2 cellular contexts compared by ENCODE assay signal in the genomic region with DNA sequence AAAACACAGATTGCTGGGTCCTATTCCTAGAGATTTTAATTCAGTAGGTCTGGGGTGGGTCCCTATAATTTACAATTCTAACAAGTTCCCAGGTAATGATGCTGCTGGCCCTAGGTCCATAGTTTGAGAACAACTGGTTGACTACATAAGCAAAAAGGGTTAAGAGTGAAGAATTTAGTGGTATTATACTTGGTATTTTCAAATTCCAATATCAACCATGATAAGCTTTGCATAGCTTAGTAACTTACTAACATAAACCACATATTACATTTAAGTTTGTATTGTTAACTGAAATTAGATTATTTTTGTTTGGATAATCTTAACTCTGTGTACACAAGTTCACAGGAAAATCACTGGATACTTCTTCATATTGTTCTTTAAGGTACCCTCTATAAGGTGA.
TF ChIP-seq lines count a peak whose summit lies in the region.

No MANE protein-coding gene starts in this region.

TF ChIP-seq in IMR-90, 13 proteins besides CTCF, POLR2A, EP300 and RAD21:
- TF ChIP-seq ELK1 (IDR thresholded peaks at IDR 0.05; ENCODE audit: borderline replicate concordance, low read depth, low read length) (no peak), RFX5 (IDR thresholded peaks at IDR 0.05; ENCODE audit: low read depth, low read length) (no peak), BHLHE40 (IDR thresholded peaks at IDR 0.05; ENCODE audit: low read depth, low read length) (no peak), MAFK (IDR thresholded peaks at IDR 0.05; ENCODE audit: low read depth, low read length) (no peak), SMC3 (IDR thresholded peaks at IDR 0.05; ENCODE audit: low read depth, low read length) (no peak), MXI1 (IDR thresholded peaks at IDR 0.05; ENCODE audit: borderline replicate concordance, low read depth, low read length) (no peak), USF2 (IDR thresholded peaks at IDR 0.05; ENCODE audit: low read depth, low read length) (no peak), FOS (IDR thresholded peaks at IDR 0.05; ENCODE audit: low read depth, low read length) (no peak), RCOR1 (IDR thresholded peaks at IDR 0.05; ENCODE audit: insufficient replicate concordance, low read length) (no peak), NFE2L2 (IDR thresholded peaks at IDR 0.05; ENCODE audit: low read depth, low read length) (no peak), CEBPB (IDR thresholded peaks at IDR 0.05; ENCODE audit: low read depth, low read length) (no peak), MAZ (IDR thresholded peaks at IDR 0.05; ENCODE audit: borderline replicate concordance, low read depth, low read length) (no peak), CHD1 (IDR thresholded peaks at IDR 0.05; ENCODE audit: low read depth, low read length) (no peak)

TF ChIP-seq in HepG2, 621 proteins besides CTCF, POLR2A, EP300 and RAD21 (continued from another document):
- TF ChIP-seq ZNF205 (CRISPR knock-in tag; IDR thresholded peaks at IDR 0.05), result no peak
- TF ChIP-seq ZNF383 (CRISPR knock-in tag; IDR thresholded peaks at IDR 0.05; ENCODE audit: borderline replicate concordance), result no peak
- TF ChIP-seq, protein P1, sequence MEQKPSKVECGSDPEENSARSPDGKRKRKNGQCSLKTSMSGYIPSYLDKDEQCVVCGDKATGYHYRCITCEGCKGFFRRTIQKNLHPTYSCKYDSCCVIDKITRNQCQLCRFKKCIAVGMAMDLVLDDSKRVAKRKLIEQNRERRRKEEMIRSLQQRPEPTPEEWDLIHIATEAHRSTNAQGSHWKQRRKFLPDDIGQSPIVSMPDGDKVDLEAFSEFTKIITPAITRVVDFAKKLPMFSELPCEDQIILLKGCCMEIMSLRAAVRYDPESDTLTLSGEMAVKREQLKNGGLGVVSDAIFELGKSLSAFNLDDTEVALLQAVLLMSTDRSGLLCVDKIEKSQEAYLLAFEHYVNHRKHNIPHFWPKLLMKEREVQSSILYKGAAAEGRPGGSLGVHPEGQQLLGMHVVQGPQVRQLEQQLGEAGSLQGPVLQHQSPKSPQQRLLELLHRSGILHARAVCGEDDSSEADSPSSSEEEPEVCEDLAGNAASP (CRISPR knock-in tag; IDR thresholded peaks at IDR 0.05; ENCODE audit: borderline replicate concordance), result no peak
- no peak for TF ChIP-seq ZNF331 (CRISPR knock-in tag; IDR thresholded peaks at IDR 0.05)
- TF ChIP-seq ZC3H13 (CRISPR knock-in tag; IDR thresholded peaks at IDR 0.05), result no peak
TF ChIP-seq in HepG2: peak in this region for 0.
